ENCODE assay signal across 2 cellular contexts in the genomic region with DNA sequence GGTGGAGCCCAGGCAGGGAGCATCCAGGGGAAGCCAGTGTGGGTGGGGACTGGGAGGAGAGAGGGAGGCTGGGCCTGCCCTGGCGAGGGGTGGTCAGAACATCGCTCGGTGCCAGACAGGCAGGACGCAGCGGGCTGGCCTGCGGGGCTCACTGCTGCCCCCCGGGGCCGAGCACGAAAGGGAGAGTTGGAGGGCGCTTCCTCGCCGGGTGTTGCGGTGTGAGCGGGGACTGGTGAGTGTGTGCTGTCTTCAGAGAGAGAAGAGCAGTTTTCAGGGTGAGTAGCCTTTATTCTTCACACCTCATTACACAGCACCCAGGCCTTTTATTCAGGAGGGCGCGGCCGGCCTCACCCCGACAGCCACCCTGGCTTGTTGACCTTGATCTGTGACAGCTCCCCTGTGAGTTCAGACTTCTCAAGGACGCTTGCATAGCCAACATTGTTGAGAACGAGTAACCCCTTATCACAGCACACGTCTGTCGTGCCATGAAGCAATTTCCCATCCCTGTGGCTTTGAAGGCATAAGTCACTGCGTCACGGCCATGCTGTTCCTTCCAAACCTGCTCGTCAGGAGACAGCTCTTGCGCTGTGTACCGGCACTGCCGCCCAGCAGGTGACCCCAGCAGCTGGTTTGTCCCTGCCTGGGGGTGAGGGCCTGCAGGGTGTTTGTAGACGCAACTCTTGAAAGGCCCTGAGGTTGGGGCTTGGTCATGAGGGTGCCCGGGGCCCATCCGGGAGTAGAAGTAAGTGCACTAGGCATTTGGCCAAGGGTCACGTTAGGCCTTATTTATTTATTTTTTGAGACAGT.
TF ChIP-seq lines count a peak whose summit lies in the region.

No MANE protein-coding gene starts in this region.

TF ChIP-seq in IMR-90, 13 proteins besides CTCF, POLR2A, EP300 and RAD21:
- TF ChIP-seq MAZ (IDR thresholded peaks at IDR 0.05; ENCODE audit: borderline replicate concordance, low read depth, low read length) (no peak), MAFK (IDR thresholded peaks at IDR 0.05; ENCODE audit: low read depth, low read length) (no peak), FOS (IDR thresholded peaks at IDR 0.05; ENCODE audit: low read depth, low read length) (no peak), SMC3 (IDR thresholded peaks at IDR 0.05; ENCODE audit: low read depth, low read length) (no peak), RFX5 (IDR thresholded peaks at IDR 0.05; ENCODE audit: low read depth, low read length) (no peak), USF2 (IDR thresholded peaks at IDR 0.05; ENCODE audit: low read depth, low read length) (no peak), BHLHE40 (IDR thresholded peaks at IDR 0.05; ENCODE audit: low read depth, low read length) (no peak), CEBPB (IDR thresholded peaks at IDR 0.05; ENCODE audit: low read depth, low read length) (no peak), MXI1 (IDR thresholded peaks at IDR 0.05; ENCODE audit: borderline replicate concordance, low read depth, low read length) (no peak)
- TF ChIP-seq, protein P1, sequence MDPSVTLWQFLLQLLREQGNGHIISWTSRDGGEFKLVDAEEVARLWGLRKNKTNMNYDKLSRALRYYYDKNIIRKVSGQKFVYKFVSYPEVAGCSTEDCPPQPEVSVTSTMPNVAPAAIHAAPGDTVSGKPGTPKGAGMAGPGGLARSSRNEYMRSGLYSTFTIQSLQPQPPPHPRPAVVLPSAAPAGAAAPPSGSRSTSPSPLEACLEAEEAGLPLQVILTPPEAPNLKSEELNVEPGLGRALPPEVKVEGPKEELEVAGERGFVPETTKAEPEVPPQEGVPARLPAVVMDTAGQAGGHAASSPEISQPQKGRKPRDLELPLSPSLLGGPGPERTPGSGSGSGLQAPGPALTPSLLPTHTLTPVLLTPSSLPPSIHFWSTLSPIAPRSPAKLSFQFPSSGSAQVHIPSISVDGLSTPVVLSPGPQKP (IDR thresholded peaks at IDR 0.05; ENCODE audit: borderline replicate concordance, low read depth, low read length), result no peak

TF ChIP-seq in H1, 55 proteins besides CTCF, POLR2A, EP300 and RAD21:
- no peak for TF ChIP-seq USF2 (IDR thresholded peaks at IDR 0.05; ENCODE audit: low read length)
- no peak for TF ChIP-seq CBX8 (IDR thresholded peaks at IDR 0.05; ENCODE audit: borderline replicate concordance, low read depth, low read length)
- no peak for TF ChIP-seq CHD1 (IDR thresholded peaks at IDR 0.05; ENCODE audit: low read depth, low read length)
- no peak for TF ChIP-seq EGR1 (IDR thresholded peaks at IDR 0.05; ENCODE audit: borderline replicate concordance, low read depth, low read length)
- no peak for TF ChIP-seq CTBP2 (IDR thresholded peaks at IDR 0.05; ENCODE audit: borderline replicate concordance, insufficient read depth, insufficient read length, low read length)
- no peak for TF ChIP-seq TAF1 (IDR thresholded peaks at IDR 0.05; ENCODE audit: low read depth, low read length)
- TF ChIP-seq KDM5A (IDR thresholded peaks at IDR 0.05; ENCODE audit: low read length), result no peak
- no peak for TF ChIP-seq HDAC2 (IDR thresholded peaks at IDR 0.05; ENCODE audit: borderline replicate concordance in 1 of 2, low read depth in 2 of 2, low read length in 2 of 2)
- no peak for TF ChIP-seq POLR2AphosphoS5 (IDR thresholded peaks at IDR 0.05; ENCODE audit: low read depth, low read length)
- no peak for TF ChIP-seq SRF (IDR thresholded peaks at IDR 0.05; ENCODE audit: low read depth, low read length)
- no peak for TF ChIP-seq POU5F1 (IDR thresholded peaks at IDR 0.05; ENCODE audit: low read depth, low read length)
- TF ChIP-seq, protein P2, sequence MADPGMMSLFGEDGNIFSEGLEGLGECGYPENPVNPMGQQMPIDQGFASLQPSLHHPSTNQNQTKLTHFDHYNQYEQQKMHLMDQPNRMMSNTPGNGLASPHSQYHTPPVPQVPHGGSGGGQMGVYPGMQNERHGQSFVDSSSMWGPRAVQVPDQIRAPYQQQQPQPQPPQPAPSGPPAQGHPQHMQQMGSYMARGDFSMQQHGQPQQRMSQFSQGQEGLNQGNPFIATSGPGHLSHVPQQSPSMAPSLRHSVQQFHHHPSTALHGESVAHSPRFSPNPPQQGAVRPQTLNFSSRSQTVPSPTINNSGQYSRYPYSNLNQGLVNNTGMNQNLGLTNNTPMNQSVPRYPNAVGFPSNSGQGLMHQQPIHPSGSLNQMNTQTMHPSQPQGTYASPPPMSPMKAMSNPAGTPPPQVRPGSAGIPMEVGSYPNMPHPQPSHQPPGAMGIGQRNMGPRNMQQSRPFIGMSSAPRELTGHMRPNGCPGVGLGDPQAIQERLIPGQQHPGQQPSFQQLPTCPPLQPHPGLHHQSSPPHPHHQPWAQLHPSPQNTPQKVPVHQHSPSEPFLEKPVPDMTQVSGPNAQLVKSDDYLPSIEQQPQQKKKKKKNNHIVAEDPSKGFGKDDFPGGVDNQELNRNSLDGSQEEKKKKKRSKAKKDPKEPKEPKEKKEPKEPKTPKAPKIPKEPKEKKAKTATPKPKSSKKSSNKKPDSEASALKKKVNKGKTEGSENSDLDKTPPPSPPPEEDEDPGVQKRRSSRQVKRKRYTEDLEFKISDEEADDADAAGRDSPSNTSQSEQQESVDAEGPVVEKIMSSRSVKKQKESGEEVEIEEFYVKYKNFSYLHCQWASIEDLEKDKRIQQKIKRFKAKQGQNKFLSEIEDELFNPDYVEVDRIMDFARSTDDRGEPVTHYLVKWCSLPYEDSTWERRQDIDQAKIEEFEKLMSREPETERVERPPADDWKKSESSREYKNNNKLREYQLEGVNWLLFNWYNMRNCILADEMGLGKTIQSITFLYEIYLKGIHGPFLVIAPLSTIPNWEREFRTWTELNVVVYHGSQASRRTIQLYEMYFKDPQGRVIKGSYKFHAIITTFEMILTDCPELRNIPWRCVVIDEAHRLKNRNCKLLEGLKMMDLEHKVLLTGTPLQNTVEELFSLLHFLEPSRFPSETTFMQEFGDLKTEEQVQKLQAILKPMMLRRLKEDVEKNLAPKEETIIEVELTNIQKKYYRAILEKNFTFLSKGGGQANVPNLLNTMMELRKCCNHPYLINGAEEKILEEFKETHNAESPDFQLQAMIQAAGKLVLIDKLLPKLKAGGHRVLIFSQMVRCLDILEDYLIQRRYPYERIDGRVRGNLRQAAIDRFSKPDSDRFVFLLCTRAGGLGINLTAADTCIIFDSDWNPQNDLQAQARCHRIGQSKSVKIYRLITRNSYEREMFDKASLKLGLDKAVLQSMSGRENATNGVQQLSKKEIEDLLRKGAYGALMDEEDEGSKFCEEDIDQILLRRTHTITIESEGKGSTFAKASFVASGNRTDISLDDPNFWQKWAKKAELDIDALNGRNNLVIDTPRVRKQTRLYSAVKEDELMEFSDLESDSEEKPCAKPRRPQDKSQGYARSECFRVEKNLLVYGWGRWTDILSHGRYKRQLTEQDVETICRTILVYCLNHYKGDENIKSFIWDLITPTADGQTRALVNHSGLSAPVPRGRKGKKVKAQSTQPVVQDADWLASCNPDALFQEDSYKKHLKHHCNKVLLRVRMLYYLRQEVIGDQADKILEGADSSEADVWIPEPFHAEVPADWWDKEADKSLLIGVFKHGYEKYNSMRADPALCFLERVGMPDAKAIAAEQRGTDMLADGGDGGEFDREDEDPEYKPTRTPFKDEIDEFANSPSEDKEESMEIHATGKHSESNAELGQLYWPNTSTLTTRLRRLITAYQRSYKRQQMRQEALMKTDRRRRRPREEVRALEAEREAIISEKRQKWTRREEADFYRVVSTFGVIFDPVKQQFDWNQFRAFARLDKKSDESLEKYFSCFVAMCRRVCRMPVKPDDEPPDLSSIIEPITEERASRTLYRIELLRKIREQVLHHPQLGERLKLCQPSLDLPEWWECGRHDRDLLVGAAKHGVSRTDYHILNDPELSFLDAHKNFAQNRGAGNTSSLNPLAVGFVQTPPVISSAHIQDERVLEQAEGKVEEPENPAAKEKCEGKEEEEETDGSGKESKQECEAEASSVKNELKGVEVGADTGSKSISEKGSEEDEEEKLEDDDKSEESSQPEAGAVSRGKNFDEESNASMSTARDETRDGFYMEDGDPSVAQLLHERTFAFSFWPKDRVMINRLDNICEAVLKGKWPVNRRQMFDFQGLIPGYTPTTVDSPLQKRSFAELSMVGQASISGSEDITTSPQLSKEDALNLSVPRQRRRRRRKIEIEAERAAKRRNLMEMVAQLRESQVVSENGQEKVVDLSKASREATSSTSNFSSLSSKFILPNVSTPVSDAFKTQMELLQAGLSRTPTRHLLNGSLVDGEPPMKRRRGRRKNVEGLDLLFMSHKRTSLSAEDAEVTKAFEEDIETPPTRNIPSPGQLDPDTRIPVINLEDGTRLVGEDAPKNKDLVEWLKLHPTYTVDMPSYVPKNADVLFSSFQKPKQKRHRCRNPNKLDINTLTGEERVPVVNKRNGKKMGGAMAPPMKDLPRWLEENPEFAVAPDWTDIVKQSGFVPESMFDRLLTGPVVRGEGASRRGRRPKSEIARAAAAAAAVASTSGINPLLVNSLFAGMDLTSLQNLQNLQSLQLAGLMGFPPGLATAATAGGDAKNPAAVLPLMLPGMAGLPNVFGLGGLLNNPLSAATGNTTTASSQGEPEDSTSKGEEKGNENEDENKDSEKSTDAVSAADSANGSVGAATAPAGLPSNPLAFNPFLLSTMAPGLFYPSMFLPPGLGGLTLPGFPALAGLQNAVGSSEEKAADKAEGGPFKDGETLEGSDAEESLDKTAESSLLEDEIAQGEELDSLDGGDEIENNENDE (IDR thresholded peaks at IDR 0.05; ENCODE audit: insufficient replicate concordance, low read length), result no peak
- no peak for TF ChIP-seq SAP30 (IDR thresholded peaks at IDR 0.05; ENCODE audit: insufficient read depth, insufficient replicate concordance, low read length)
- no peak for TF ChIP-seq ZNF274 (IDR thresholded peaks at IDR 0.05; ENCODE audit: borderline replicate concordance, extremely low read depth, low read length)
- TF ChIP-seq TAF7 (optimal IDR thresholded peaks at IDR 0.05; ENCODE audit: borderline replicate concordance, low read depth, low read length), result no peak
- no peak for TF ChIP-seq SUZ12 (IDR thresholded peaks at IDR 0.05; ENCODE audit: low read length)
- TF ChIP-seq FOSL1 (IDR thresholded peaks at IDR 0.05; ENCODE audit: insufficient read depth, low read depth, low read length), result no peak
- TF ChIP-seq BACH1 (IDR thresholded peaks at IDR 0.05; ENCODE audit: low read length), result no peak
- no peak for TF ChIP-seq TBP (IDR thresholded peaks at IDR 0.05; ENCODE audit: low read depth, low read length)
